ENCODE assay signal across 24 cellular contexts in the genomic region with DNA sequence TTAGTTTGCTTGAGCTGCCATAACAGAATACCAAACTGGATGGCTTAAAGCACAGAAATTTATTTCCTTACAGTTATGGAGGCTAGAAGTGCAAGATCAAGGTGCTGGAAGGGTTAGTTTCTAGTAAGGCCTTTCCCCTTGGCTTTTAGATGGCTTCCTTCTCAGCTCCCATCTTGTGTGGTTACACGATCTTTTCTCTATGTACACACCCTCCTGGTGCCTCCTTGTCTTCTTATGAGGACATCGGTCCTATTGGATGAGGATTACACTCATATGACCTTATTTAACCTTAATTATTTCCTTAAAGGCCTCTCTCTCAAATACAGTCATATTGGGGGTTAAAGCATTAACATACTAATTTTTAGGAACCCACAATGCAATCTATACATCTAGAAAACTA.
DNase-seq lines count a peak whose midpoint lies in the region; ATAC-seq and TF ChIP-seq lines count a peak whose summit lies in the region.
"Had no signal": no experiment of that assay in that cellular context is flagged by ENCODE, and none has a peak within 500 bp of the region (broad histone marks: within the 10 kb centered on the region; RNA-seq: fewer than 3 reads in every experiment).

No MANE protein-coding gene starts in this region.

- peaks cover 16% of the 10 kb centered on the region for H3K9me3 Mint-ChIP-seq in GM23338
- H3K9me3 Mint-ChIP-seq: activated CD4-positive, alpha-beta T cell treated with anti-CD3 and anti-CD28 coated beads, Interleukin-2, amount 10 ng/mL, durations not matched to agents 7 days and 5 days had no signal

- H4K20me1 ChIP-seq in BLaER1 treated with 17β-estradiol and CSF1 and Interleukin-3, amounts not matched to agents 10 nM and 100 nM: no peaks in the 10 kb centered on the region
- H4K20me1 ChIP-seq in GM23338 (replicated peaks; ENCODE audit: insufficient read depth) (no peaks in the 10 kb centered on the region), MM.1S (ENCODE audit: insufficient read depth, low read length) (no peaks in the 10 kb centered on the region)

- peak overlapping the region; percentile 64; the same call in 1 of the 2 replicates for H2AFZ ChIP-seq in GM23338
- H2AFZ ChIP-seq in MM.1S (ENCODE audit: low read length): 0 out of 2 replicates have a peak overlapping the region, but pooled peaks have one; percentile 28

- H3K27me3 Mint-ChIP-seq in GM23338 (ENCODE audit: insufficient read depth, low read depth, poor library complexity): no peaks in the 10 kb centered on the region
- H3K27me3 Mint-ChIP-seq: activated CD4-positive, alpha-beta T cell treated with anti-CD3 and anti-CD28 coated beads, Interleukin-2, amount 10 ng/mL, durations not matched to agents 7 days and 5 days had no signal

- intact Hi-C loops in posterior cingulate gyrus (cut with DNase I): no loop called here

- H3K9me2 ChIP-seq in GM23338 (ENCODE audit: insufficient read depth): peaks cover 2% of the 10 kb centered on the region; the same call in 1 of the 2 replicates
- H3K9me2 ChIP-seq in MM.1S (replicated peaks; ENCODE audit: insufficient read depth, low read length): no peaks in the 10 kb centered on the region

- no peak overlapping the region for H3K4me3 Mint-ChIP-seq in GM23338
- H3K4me3 Mint-ChIP-seq: activated CD4-positive, alpha-beta T cell treated with anti-CD3 and anti-CD28 coated beads, Interleukin-2, amount 10 ng/mL, durations not matched to agents 7 days and 5 days; activated T-cell treated with anti-CD3 and anti-CD28 coated beads, Interleukin-2, amount 50 U/mL, for 4 hours; immature natural killer cell; neural crest cell had no signal

- peak overlapping the region in 6 of 11 experiments; percentile 52 to 72 (median 58); a peak in 11 of 22 replicates for H3K9ac ChIP-seq in BLaER1 treated with 17β-estradiol and CSF1 and Interleukin-3, amounts not matched to agents 10 nM and 100 nM
- H3K9ac ChIP-seq in MM.1S (ENCODE audit: low read length): no peak overlapping the region
- H3K9ac ChIP-seq: KMS-11 had no signal

- DNase-seq in GM23338 (ENCODE audit: low spot score) (no peak), MM.1S (no peak), SK-MEL-5 (ENCODE audit: low read depth, low spot score) (peak; percentile 74), anterior cingulate cortex (lab: John Stamatoyannopoulos, UW) (no peak), posterior cingulate gyrus (no peak), NCI-H2196 treated with DMSO at 0.1 percent for 48 hours (lab: John Stamatoyannopoulos, UW; ENCODE audit: unreplicated experiment) (no peak), NCI-H2029 (lab: John Stamatoyannopoulos, UW) (no peak)
- DNase-seq: activated CD4-positive, alpha-beta T cell treated with anti-CD3 and anti-CD28 coated beads, Interleukin-2, amount 10 ng/mL, durations not matched to agents 7 days and 5 days; activated gamma-delta T cell treated with Interleukin-2 at 50 U/mL for 16 hours; activated T-cell treated with anti-CD3 and anti-CD28 coated beads, Interleukin-2, amount 50 U/mL, for 4 hours; body of pancreas; esophagus squamous epithelium; immature natural killer cell; NCI-H1092; NCI-H187 treated with DMSO at 0.1 percent for 48 hours; NCI-H524 treated with DMSO at 0.1 percent for 48 hours; right cardiac atrium; RPMI8226; stimulated activated CD4-positive, alpha-beta T cell treated with anti-CD3 and anti-CD28 coated beads, Interleukin-2, amount 100 ng/mL, for 24 hours had no signal

- in situ Hi-C loops in SK-MEL-5 (cut with HindIII; ENCODE audit: low pct_unique_long_range_greater_than_20kb, low sequenced_read_pairs): no loop called here

- peaks cover 0 to 47% (median 0%) of the 10 kb centered on the region in 11 experiments; a peak in 4 of 22 replicates for H3K27me3 ChIP-seq in BLaER1 treated with 17β-estradiol and CSF1 and Interleukin-3, amounts not matched to agents 10 nM and 100 nM
- no peaks in the 10 kb centered on the region for H3K27me3 ChIP-seq in GM23338 (ENCODE audit: insufficient read depth)
- H3K27me3 ChIP-seq in MM.1S (replicated peaks; ENCODE audit: insufficient read depth, low read length): no peaks in the 10 kb centered on the region
- H3K27me3 ChIP-seq: body of pancreas, esophagus squamous epithelium, tibial nerve had no signal

- peaks cover 10 to 52% (median 27%) of the 10 kb centered on the region in 10 experiments for H3K4me1 ChIP-seq in BLaER1 treated with 17β-estradiol and CSF1 and Interleukin-3, amounts not matched to agents 10 nM and 100 nM
- H3K4me1 ChIP-seq in GM23338 (ENCODE audit: insufficient read depth) (peaks cover 47% of the 10 kb centered on the region), MM.1S (ENCODE audit: low read length) (no peaks in the 10 kb centered on the region)
- H3K4me1 ChIP-seq: body of pancreas, esophagus squamous epithelium, tibial nerve had no signal

- H3K4me3 ChIP-seq in BLaER1 treated with 17β-estradiol and CSF1 and Interleukin-3, amounts not matched to agents 10 nM and 100 nM: peak overlapping the region in 4 of 10 experiments; percentile 10 to 44 (median 35); a peak in 3 of 20 replicates
- no peak overlapping the region for H3K4me3 ChIP-seq in GM23338
- no peak overlapping the region for H3K4me3 ChIP-seq in MM.1S (ENCODE audit: low read length)
- H3K4me3 ChIP-seq: body of pancreas, esophagus squamous epithelium, tibial nerve had no signal

- peaks cover 0 to 5% (median 0%) of the 10 kb centered on the region in 11 experiments; a peak in 1 of 22 replicates for H3K36me3 ChIP-seq in BLaER1 treated with 17β-estradiol and CSF1 and Interleukin-3, amounts not matched to agents 10 nM and 100 nM
- H3K36me3 ChIP-seq in GM23338 (ENCODE audit: insufficient read depth) (no peaks in the 10 kb centered on the region), MM.1S (replicated peaks; ENCODE audit: insufficient read depth, low read length) (no peaks in the 10 kb centered on the region)
- H3K36me3 ChIP-seq: esophagus squamous epithelium, tibial nerve had no signal

- peak overlapping the region; percentile 53 to 95 (median 83) for H3K4me2 ChIP-seq in BLaER1 treated with 17β-estradiol and CSF1 and Interleukin-3, amounts not matched to agents 10 nM and 100 nM
- H3K4me2 ChIP-seq in GM23338 (no peak overlapping the region), MM.1S (ENCODE audit: low read depth, low read length) (peak overlapping the region; percentile 27; the same call in 1 of the 2 replicates)
- H3K4me2 ChIP-seq: KMS-11 had no signal

- H3K27ac Mint-ChIP-seq in GM23338: no peak overlapping the region
- H3K27ac Mint-ChIP-seq: activated CD4-positive, alpha-beta T cell treated with anti-CD3 and anti-CD28 coated beads, Interleukin-2, amount 10 ng/mL, durations not matched to agents 7 days and 5 days; immature natural killer cell had no signal

- H3K36me3 Mint-ChIP-seq in GM23338 (ENCODE audit: low read depth): peaks cover 24% of the 10 kb centered on the region; the same call in 2 of the 3 replicates
- H3K36me3 Mint-ChIP-seq: immature natural killer cell had no signal

- ATAC-seq in GM23338: no peak
- ATAC-seq: activated T-cell treated with anti-CD3 and anti-CD28 coated beads, Interleukin-2, amount 50 U/mL, for 4 hours; body of pancreas; right cardiac atrium; SK-N-SH treated with all-trans-retinoic acid at 6 μM for 48 hours had no signal

- H3K79me2 ChIP-seq in GM23338 (replicated peaks; ENCODE audit: insufficient read depth) (no peaks in the 10 kb centered on the region), MM.1S (ENCODE audit: low read length) (no peaks in the 10 kb centered on the region)

- H3K27ac ChIP-seq in BLaER1 treated with 17β-estradiol and CSF1 and Interleukin-3, amounts not matched to agents 10 nM and 100 nM: peak overlapping the region in 8 of 11 experiments; percentile 57 to 90 (median 80); a peak in 16 of 22 replicates
- H3K27ac ChIP-seq in GM23338 (ENCODE audit: low read depth) (no peak overlapping the region), MM.1S (ENCODE audit: low read length) (no peak overlapping the region)
- H3K27ac ChIP-seq: body of pancreas, esophagus squamous epithelium, KMS-11, tibial nerve had no signal

- H3F3A ChIP-seq in GM23338 (replicated peaks; ENCODE audit: low read depth): no peaks in the 10 kb centered on the region
- H3F3A ChIP-seq in MM.1S (ENCODE audit: insufficient read depth, low read length): no peaks in the 10 kb centered on the region

- peaks cover 14 to 38% (median 25%) of the 10 kb centered on the region in 11 experiments; a peak in 21 of 22 replicates for H3K9me3 ChIP-seq in BLaER1 treated with 17β-estradiol and CSF1 and Interleukin-3, amounts not matched to agents 10 nM and 100 nM (replicated peaks in 1 of 11)
- no peaks in the 10 kb centered on the region for H3K9me3 ChIP-seq in MM.1S (replicated peaks; ENCODE audit: insufficient read depth, low read length)
- H3K9me3 ChIP-seq: body of pancreas, esophagus squamous epithelium, tibial nerve had no signal

- peaks cover 34% of the 10 kb centered on the region for H3K4me1 Mint-ChIP-seq in GM23338
- H3K4me1 Mint-ChIP-seq: activated CD4-positive, alpha-beta T cell treated with anti-CD3 and anti-CD28 coated beads, Interleukin-2, amount 10 ng/mL, durations not matched to agents 7 days and 5 days; immature natural killer cell had no signal

- TF ChIP-seq CTCF in GM23338 (conservative IDR thresholded peaks at IDR 0.05; ENCODE audit: low read depth in 2 of 2): no peak
- TF ChIP-seq CTCF in MM.1S (IDR thresholded peaks at IDR 0.05; ENCODE audit: low read length): no peak

TF ChIP-seq in GM23338, 12 proteins besides CTCF, POLR2A, EP300 and RAD21 (continues in another document):
- TF ChIP-seq, protein P1, sequence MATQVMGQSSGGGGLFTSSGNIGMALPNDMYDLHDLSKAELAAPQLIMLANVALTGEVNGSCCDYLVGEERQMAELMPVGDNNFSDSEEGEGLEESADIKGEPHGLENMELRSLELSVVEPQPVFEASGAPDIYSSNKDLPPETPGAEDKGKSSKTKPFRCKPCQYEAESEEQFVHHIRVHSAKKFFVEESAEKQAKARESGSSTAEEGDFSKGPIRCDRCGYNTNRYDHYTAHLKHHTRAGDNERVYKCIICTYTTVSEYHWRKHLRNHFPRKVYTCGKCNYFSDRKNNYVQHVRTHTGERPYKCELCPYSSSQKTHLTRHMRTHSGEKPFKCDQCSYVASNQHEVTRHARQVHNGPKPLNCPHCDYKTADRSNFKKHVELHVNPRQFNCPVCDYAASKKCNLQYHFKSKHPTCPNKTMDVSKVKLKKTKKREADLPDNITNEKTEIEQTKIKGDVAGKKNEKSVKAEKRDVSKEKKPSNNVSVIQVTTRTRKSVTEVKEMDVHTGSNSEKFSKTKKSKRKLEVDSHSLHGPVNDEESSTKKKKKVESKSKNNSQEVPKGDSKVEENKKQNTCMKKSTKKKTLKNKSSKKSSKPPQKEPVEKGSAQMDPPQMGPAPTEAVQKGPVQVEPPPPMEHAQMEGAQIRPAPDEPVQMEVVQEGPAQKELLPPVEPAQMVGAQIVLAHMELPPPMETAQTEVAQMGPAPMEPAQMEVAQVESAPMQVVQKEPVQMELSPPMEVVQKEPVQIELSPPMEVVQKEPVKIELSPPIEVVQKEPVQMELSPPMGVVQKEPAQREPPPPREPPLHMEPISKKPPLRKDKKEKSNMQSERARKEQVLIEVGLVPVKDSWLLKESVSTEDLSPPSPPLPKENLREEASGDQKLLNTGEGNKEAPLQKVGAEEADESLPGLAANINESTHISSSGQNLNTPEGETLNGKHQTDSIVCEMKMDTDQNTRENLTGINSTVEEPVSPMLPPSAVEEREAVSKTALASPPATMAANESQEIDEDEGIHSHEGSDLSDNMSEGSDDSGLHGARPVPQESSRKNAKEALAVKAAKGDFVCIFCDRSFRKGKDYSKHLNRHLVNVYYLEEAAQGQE (IDR thresholded peaks at IDR 0.05; ENCODE audit: unreplicated experiment): no peak

Comparison
In these comparisons a context has a peak if more than half of its experiments do, and no peak if none do; other contexts are left out.
1. H3K27ac ChIP-seq: peak in BLaER1 treated with 17β-estradiol and CSF1 and Interleukin-3, amounts not matched to agents 10 nM and 100 nM (8 of 11); none in GM23338 (single experiment) and MM.1S (single experiment).